In genomic region chr6:43428874-43429273, GRCh38 we compare ENCODE assay signal across 9 cellular contexts. TPM values are rescaled to one million over a fixed set of nuclear protein-coding genes. Genes with fewer than 3 reads are reported as not detected.
A peak's percentile ranks its signal among the peaks of the same experiment; 100 is the strongest.
DNase-seq lines count a peak whose midpoint lies in the region; FAIRE-seq and TF ChIP-seq lines count a peak whose summit lies in the region.
"Had no signal": no experiment of that assay in that cellular context is flagged by ENCODE, and none has a peak within 500 bp of the region (broad histone marks: within the 10 kb centered on the region; RNA-seq: fewer than 3 reads in every experiment).

No MANE protein-coding gene starts in this region.

- TF ChIP-seq POLR2A in GM12891 (IDR thresholded peaks at IDR 0.05; ENCODE audit: low read depth, low read length): no peak

- H3K36me3 ChIP-seq in H7 (replicated peaks; ENCODE audit: control insufficient read depth, insufficient read depth, low read length): no peaks in the 10 kb centered on the region

- H3K4me3 Mint-ChIP-seq in T-helper 2 cell treated with Interferon-gamma antibody and Interleukin-4, amounts not matched to agents 5 μg/mL and 100 μg/mL, for 36 hours: peak overlapping the region; percentile 95

- no peak overlapping the region for H3K4me3 ChIP-seq in H7 (ENCODE audit: insufficient read depth, low read depth, low read length)
- H3K4me3 ChIP-seq in fibroblast of mammary gland (ENCODE audit: control insufficient read depth, low read depth, low read length): peak overlapping the region; percentile 95
- peak overlapping the region; percentile 92 for H3K4me3 ChIP-seq in skeletal muscle cell (ENCODE audit: low read depth, low read length)

- peaks cover 15% of the 10 kb centered on the region for H3K4me1 Mint-ChIP-seq in T-helper 2 cell treated with Interferon-gamma antibody and Interleukin-4, amounts not matched to agents 5 μg/mL and 100 μg/mL, for 36 hours (ENCODE audit: low read depth)

- peaks cover 8% of the 10 kb centered on the region for H3K36me3 Mint-ChIP-seq in T-helper 2 cell treated with Interferon-gamma antibody and Interleukin-4, amounts not matched to agents 5 μg/mL and 100 μg/mL, for 36 hours (ENCODE audit: low read depth)

- no peak for TF ChIP-seq CTCF in fibroblast of mammary gland (conservative IDR thresholded peaks at IDR 0.05; ENCODE audit: control insufficient read depth, insufficient read depth, low read depth, low read length)

- H3K9me3 Mint-ChIP-seq in T-helper 2 cell treated with Interferon-gamma antibody and Interleukin-4, amounts not matched to agents 5 μg/mL and 100 μg/mL, for 36 hours: no peaks in the 10 kb centered on the region

- H3K27me3 ChIP-seq in H7 (ENCODE audit: control insufficient read depth, insufficient read depth, low read length): no peaks in the 10 kb centered on the region

- H3K27me3 Mint-ChIP-seq in T-helper 2 cell treated with Interferon-gamma antibody and Interleukin-4, amounts not matched to agents 5 μg/mL and 100 μg/mL, for 36 hours (ENCODE audit: low read depth): no peaks in the 10 kb centered on the region

- DNase-seq in H7 (peak; percentile 28), fibroblast of mammary gland (ENCODE audit: low read depth) (peak; percentile 19), skeletal muscle cell (ENCODE audit: low read depth) (no peak), GM12891 (ENCODE audit: insufficient read length, low spot score) (no peak), NCI-H2171 treated with DMSO at 0.1 percent for 48 hours (lab: John Stamatoyannopoulos, UW) (no peak), NCI-H510A treated with DMSO at 0.1 percent for 48 hours (lab: John Stamatoyannopoulos, UW) (no peak), HCEC 1CT (no peak)
- DNase-seq in T-helper 2 cell treated with Interferon-gamma antibody and Interleukin-4, amounts not matched to agents 5 μg/mL and 100 μg/mL, for 36 hours (ENCODE audit: low spot score): no peak
- DNase-seq: activated effector memory CD4-positive, alpha-beta T cell treated with anti-CD3 and anti-CD28 coated beads, Interleukin-2, amount 50 U/mL, for 16 hours had no signal

- no peak for FAIRE-seq in GM12891 (lab: Jason Lieb, UNC)

- peak overlapping the region; percentile 93 for H3K27ac Mint-ChIP-seq in T-helper 2 cell treated with Interferon-gamma antibody and Interleukin-4, amounts not matched to agents 5 μg/mL and 100 μg/mL, for 36 hours

TF ChIP-seq in GM12891, 5 proteins besides CTCF, POLR2A, EP300 and RAD21:
- TF ChIP-seq TAF1 (IDR thresholded peaks at IDR 0.05; ENCODE audit: low read depth, low read length) (no peak), POLR2AphosphoS5 (IDR thresholded peaks at IDR 0.05; ENCODE audit: low read depth, low read length) (no peak), SPI1 (IDR thresholded peaks at IDR 0.05; ENCODE audit: low read depth, low read length) (no peak), POU2F2 (IDR thresholded peaks at IDR 0.05; ENCODE audit: low read depth, low read length) (no peak), PAX5 (IDR thresholded peaks at IDR 0.05; ENCODE audit: insufficient read depth, low read length, severe bottlenecking) (no peak)

RNA-seq across cellular contexts. Expression of gene ABCC10, which starts 1.5 kb away (rescaled TPM):
- 17.3 and 18.4 TPM in 2 replicates for total RNA-seq in H7 (2014; rRNA removed; shearing (Covaris generic))
- 16.5 TPM for polyA plus RNA-seq in GM12891 (2012; ENCODE audit: low read depth, missing spikeins)

RNA-seq across cellular contexts. Expression of gene DLK2, which starts 26.5 kb away (rescaled TPM):
- total RNA-seq in H7 (2014; rRNA removed; shearing (Covaris generic)): 0.33 and 0.42 TPM in 2 replicates
- 0.83 TPM for polyA plus RNA-seq in GM12891 (2012; ENCODE audit: low read depth, missing spikeins)

RNA-seq across cellular contexts. Expression of gene TJAP1, which starts 48.5 kb away (rescaled TPM):
- total RNA-seq in H7 (2014; rRNA removed; shearing (Covaris generic)): 25.3 and 25.5 TPM in 2 replicates
- polyA plus RNA-seq in GM12891 (2012; ENCODE audit: low read depth, missing spikeins): 12.6 TPM

RNA-seq across cellular contexts. Expression of gene ZNF318, which starts 59.4 kb away (rescaled TPM):
- 8.1 and 14.5 TPM in 2 replicates for total RNA-seq in H7 (2014; rRNA removed; shearing (Covaris generic))
- polyA plus RNA-seq in GM12891 (2012; ENCODE audit: low read depth, missing spikeins): 81.5 TPM

Comparison
In these comparisons a context has a peak if more than half of its experiments do, and no peak if none do; other contexts are left out.
1. DNase-seq: peak in H7 (single experiment) and fibroblast of mammary gland (single experiment); none in T-helper 2 cell treated with Interferon-gamma antibody and Interleukin-4, amounts not matched to agents 5 μg/mL and 100 μg/mL, for 36 hours (single experiment), skeletal muscle cell (single experiment), GM12891 (single experiment), NCI-H2171 treated with DMSO at 0.1 percent for 48 hours (single experiment), NCI-H510A treated with DMSO at 0.1 percent for 48 hours (single experiment) and HCEC 1CT (single experiment).